ENCODE assay signal across 1 cellular context in genomic region chr1:57218487-57219079, GRCh38.
TF ChIP-seq lines count a peak whose summit lies in the region.

No MANE protein-coding gene starts in this region.

TF ChIP-seq in IMR-90, 13 proteins besides CTCF, POLR2A, EP300 and RAD21:
- TF ChIP-seq MAFK (IDR thresholded peaks at IDR 0.05; ENCODE audit: low read depth, low read length): no peak
